ENCODE assay signal across 21 cellular contexts in genomic region chr13:27466513-27466912, GRCh38. TPM values are rescaled to one million over a fixed set of nuclear protein-coding genes. Genes with fewer than 3 reads are reported as not detected.
A peak's percentile ranks its signal among the peaks of the same experiment; 100 is the strongest.
DNase-seq lines count a peak whose midpoint lies in the region; ATAC-seq and TF ChIP-seq lines count a peak whose summit lies in the region.
"Had no signal": no experiment of that assay in that cellular context is flagged by ENCODE, and none has a peak within 500 bp of the region (broad histone marks: within the 10 kb centered on the region; RNA-seq: fewer than 3 reads in every experiment).

No MANE protein-coding gene starts in this region.

- peaks cover 0 to 13% of the 10 kb centered on the region in 2 donors for H3K4me1 ChIP-seq in right atrium auricular region
- no peaks in the 10 kb centered on the region for H3K4me1 ChIP-seq in right cardiac atrium (ENCODE audit: control insufficient read depth, insufficient read depth, low read length)
- no peaks in the 10 kb centered on the region for H3K4me1 ChIP-seq in endodermal cell (ENCODE audit: control insufficient read depth, insufficient read depth, low read length)
- H3K4me1 ChIP-seq: upper lobe of right lung had no signal

- TF ChIP-seq CTCF in right atrium auricular region (IDR thresholded peaks at IDR 0.05) = no peak
- TF ChIP-seq CTCF in endodermal cell (conservative IDR thresholded peaks at IDR 0.05) = no peak

- H3K27me3 ChIP-seq in right atrium auricular region = no peaks in the 10 kb centered on the region
- H3K27me3 ChIP-seq in right cardiac atrium (ENCODE audit: control insufficient read depth, insufficient read depth) = no peaks in the 10 kb centered on the region
- no peaks in the 10 kb centered on the region for H3K27me3 ChIP-seq in endodermal cell (ENCODE audit: control insufficient read depth, insufficient read depth, low read length, poor library complexity, severe bottlenecking)
- H3K27me3 ChIP-seq: upper lobe of right lung had no signal

- WGBS in right cardiac atrium = 15% methylated on average over 3 of the region's 3 CpGs
- WGBS in endodermal cell (ENCODE audit: insufficient coverage in 1 of 2, insufficient read length in 1 of 2), 2 experiments = 81 to 83% methylated on average over 1 to 3 of the region's 3 CpGs

- H3K4me3 ChIP-seq in right atrium auricular region (no peak overlapping the region), right cardiac atrium (ENCODE audit: low read length) (no peak overlapping the region), endodermal cell (ENCODE audit: low read length) (no peak overlapping the region)
- H3K4me3 ChIP-seq: SK-N-MC, upper lobe of right lung had no signal

- peaks cover 3% of the 10 kb centered on the region for H3K27me3 Mint-ChIP-seq in endodermal cell (ENCODE audit: insufficient read depth)
- H3K27me3 Mint-ChIP-seq: effector memory CD8-positive, alpha-beta T cell had no signal

- intact Hi-C loops in Right ventricle myocardium superior (cut with DNase I) = no loop called here
- intact Hi-C loops in right cardiac atrium (cut with DNase I) = no loop called here

- H3K27ac ChIP-seq in right atrium auricular region = no peak overlapping the region
- no peak overlapping the region for H3K27ac ChIP-seq in right cardiac atrium (ENCODE audit: low read length)
- H3K27ac ChIP-seq in endodermal cell (ENCODE audit: low read depth, low read length) = no peak overlapping the region
- H3K27ac ChIP-seq: C4-2B, KMS-11, SK-N-MC, upper lobe of right lung had no signal

- no peak overlapping the region for H3K27ac Mint-ChIP-seq in endodermal cell
- H3K27ac Mint-ChIP-seq: activated naive CD8-positive, alpha-beta T cell treated with anti-CD3 and anti-CD28 coated beads, Interleukin-2, amount 10 ng/mL, durations not matched to agents 7 days and 5 days had no signal

- H3K36me3 Mint-ChIP-seq in endodermal cell (ENCODE audit: low read depth) = no peaks in the 10 kb centered on the region
- H3K36me3 Mint-ChIP-seq: naive thymus-derived CD8-positive, alpha-beta T cell had no signal

- ATAC-seq in Right ventricle myocardium superior (ENCODE audit: poor library complexity) (peak; percentile 57), right cardiac atrium (peak; percentile 61 to 66), GM18519 (IDR thresholded peaks at IDR 0.05; ENCODE audit: low FRiP score, unreplicated experiment) (no peak)
- ATAC-seq: effector memory CD8-positive, alpha-beta T cell; HCT116; upper lobe of right lung had no signal

- peaks cover 3% of the 10 kb centered on the region for H3K9me3 Mint-ChIP-seq in endodermal cell
- H3K9me3 Mint-ChIP-seq: activated naive CD8-positive, alpha-beta T cell treated with anti-CD3 and anti-CD28 coated beads, Interleukin-2, amount 10 ng/mL, durations not matched to agents 7 days and 5 days; effector memory CD8-positive, alpha-beta T cell; naive thymus-derived CD8-positive, alpha-beta T cell had no signal

- H3K4me1 Mint-ChIP-seq in endodermal cell = no peaks in the 10 kb centered on the region

- DNase-seq in Right ventricle myocardium superior = no peak
- no peak for DNase-seq in right atrium auricular region (ENCODE audit: low spot score)
- DNase-seq in RPMI7951 (ENCODE audit: low read depth) = peak; percentile 6
- no peak for DNase-seq in right cardiac atrium
- no peak for DNase-seq in iPS-NIHi7 (ENCODE audit: extremely low spot score)
- no peak for DNase-seq in NCI-H1092 (lab: John Stamatoyannopoulos, UW)
- no peak for DNase-seq in endodermal cell
- DNase-seq: ACHN; activated CD8-positive, alpha-beta memory T cell treated with anti-CD3 and anti-CD28 coated beads, Interleukin-2, amount 50 U/mL, for 4 hours; activated naive CD8-positive, alpha-beta T cell treated with anti-CD3 and anti-CD28 coated beads, Interleukin-2, amount 10 ng/mL, durations not matched to agents 7 days and 5 days; DMS 273 treated with DMSO at 0.1 percent for 48 hours; effector memory CD8-positive, alpha-beta T cell; naive thymus-derived CD8-positive, alpha-beta T cell; NCI-H1930; NCI-H446 treated with DMSO at 0.1 percent for 48 hours; upper lobe of right lung had no signal

- no peak overlapping the region for H3K9ac ChIP-seq in endodermal cell (ENCODE audit: extremely low read depth, low read length, poor library complexity, severe bottlenecking)
- H3K9ac ChIP-seq: KMS-11 had no signal

- no peak overlapping the region for H3K4me3 Mint-ChIP-seq in endodermal cell
- H3K4me3 Mint-ChIP-seq: activated naive CD8-positive, alpha-beta T cell treated with anti-CD3 and anti-CD28 coated beads, Interleukin-2, amount 10 ng/mL, durations not matched to agents 7 days and 5 days; effector memory CD8-positive, alpha-beta T cell; naive thymus-derived CD8-positive, alpha-beta T cell had no signal

- H3K36me3 ChIP-seq in right atrium auricular region (no peaks in the 10 kb centered on the region), endodermal cell (ENCODE audit: control insufficient read depth, insufficient read depth, low read length) (no peaks in the 10 kb centered on the region)
- H3K36me3 ChIP-seq: upper lobe of right lung had no signal

- H3K9me3 ChIP-seq in right atrium auricular region (no peaks in the 10 kb centered on the region), right cardiac atrium (ENCODE audit: control insufficient read depth, low read length) (no peaks in the 10 kb centered on the region), endodermal cell (ENCODE audit: control insufficient read depth, low read length) (no peaks in the 10 kb centered on the region)
- H3K9me3 ChIP-seq: upper lobe of right lung had no signal

RNA-seq across cellular contexts. Expression of gene MTIF3, which starts 16.1 kb away (rescaled TPM):
- total RNA-seq in Right ventricle myocardium superior (189 TPM), right atrium auricular region (100 to 1,000 TPM; 113 to 252 TPM), right cardiac atrium (100 to 1,000 TPM; 102 to 157 (median 123) TPM), endodermal cell (10 to 100 TPM; 35.0 to 46.8 TPM)
- 64.7 and 83.4 TPM in 2 replicates for total RNA-seq in RPMI7951 (2014; rRNA removed; shearing (Covaris generic))
- polyA plus RNA-seq in right cardiac atrium = 283 TPM
- 68.6 TPM for polyA plus RNA-seq in endodermal cell (2013, experiment 1 of 2)
- 70.6 TPM for polyA plus RNA-seq in endodermal cell (2013, experiment 2 of 2)

RNA-seq across cellular contexts. Expression of gene GTF3A, which starts 42.1 kb away (rescaled TPM):
- total RNA-seq in Right ventricle myocardium superior = 211 TPM
- total RNA-seq in right atrium auricular region = 100 to 1,000 TPM; 227 to 327 TPM
- total RNA-seq in RPMI7951 (2014; rRNA removed; shearing (Covaris generic)) = 168 and 185 TPM in 2 replicates
- 100 to 1,000 TPM; 149 to 204 (median 191) TPM for total RNA-seq in right cardiac atrium
- 366 TPM for polyA plus RNA-seq in right cardiac atrium
- 10 to 100 TPM; 70.4 to 80.0 TPM for total RNA-seq in endodermal cell
- polyA plus RNA-seq in endodermal cell (2013, experiment 1 of 2) = 85.3 TPM
- 88.8 TPM for polyA plus RNA-seq in endodermal cell (2013, experiment 2 of 2)
